In genomic region chr18:80154293-80154692, GRCh38 we compare ENCODE assay signal across 9 cellular contexts. TPM values are rescaled to one million over a fixed set of nuclear protein-coding genes. Genes with fewer than 3 reads are reported as not detected.
A peak's percentile ranks its signal among the peaks of the same experiment; 100 is the strongest.
DNase-seq lines count a peak whose midpoint lies in the region; ATAC-seq, FAIRE-seq and TF ChIP-seq lines count a peak whose summit lies in the region.
"Had no signal": no experiment of that assay in that cellular context is flagged by ENCODE, and none has a peak within 500 bp of the region (broad histone marks: within the 10 kb centered on the region; RNA-seq: fewer than 3 reads in every experiment).

No MANE protein-coding gene starts in this region.

- FAIRE-seq in A549 (lab: Jason Lieb, UNC), result no peak
- FAIRE-seq: endometrium had no signal

- 78% methylated on average over 6 of the region's 6 CpGs for WGBS in A549 (ENCODE audit: missing lambda C conversion rate)
- WGBS in spleen, 5 donors, result 61 to 74% (median 64%) methylated on average over 6 of the region's 6 CpGs

- no peaks in the 10 kb centered on the region for H3K9me3 ChIP-seq in A549
- no peaks in the 10 kb centered on the region for H3K9me3 ChIP-seq in spleen

- H3K36me3 ChIP-seq in spleen, result no peaks in the 10 kb centered on the region

- CTCF ChIA-PET in A549 (lab: Yijun Ruan, JAX), result interaction anchor here (0.9 to 1.0 kb wide), 2 partner anchors 13 to 46 kb away, joined by 3 read pairs; no protein-coding TSS in a partner anchor

- TF ChIP-seq EP300 in A549 (IDR thresholded peaks at IDR 0.05), result no peak

- intact Hi-C loops in spleen (cut with DNase I; ENCODE audit: low total_unique reads), result no loop called here

- H3K4me1 ChIP-seq in A549, result no peaks in the 10 kb centered on the region
- peaks cover 0 to 10% (median 4%) of the 10 kb centered on the region in 6 donors for H3K4me1 ChIP-seq in spleen

- DNase-seq in A549 (ENCODE audit: low read depth in 1 of 2, low spot score in 1 of 2) (peak; percentile 24 to 42), GM10266 (ENCODE audit: extremely low spot score) (peak; percentile 53), OCI-M1 (lab: John Stamatoyannopoulos, UW) (peak; percentile 59), dermis blood vessel endothelial cell (peak; percentile 53), spleen (no peak), kidney tubule cell (ENCODE audit: low spot score) (no peak), HuH-7 (ENCODE audit: low spot score) (no peak)

- 0 out of 5 replicates have a peak, but pooled peaks of 1 of the 2 experiments have one; percentile 23 for TF ChIP-seq RAD21 in A549 (conservative IDR thresholded peaks at IDR 0.05 in 1 of 2, IDR thresholded peaks at IDR 0.05 in 1 of 2)

- H3K27me3 ChIP-seq in spleen (replicated peaks in 1 of 7), result peaks cover 0 to 13% (median 4%) of the 10 kb centered on the region in 7 donors

- ATAC-seq in A549, result peak in 1 of 2 experiments; percentile 77; a peak in 3 of 6 replicates
- peak; percentile 74 for ATAC-seq in HG02678 (IDR thresholded peaks at IDR 0.05; ENCODE audit: unreplicated experiment)

- H3K4me3 ChIP-seq in A549, result no peak overlapping the region
- H3K4me3 ChIP-seq in spleen, result no peak overlapping the region

- H3K27ac ChIP-seq in A549, result no peak overlapping the region
- no peak overlapping the region for H3K27ac ChIP-seq in spleen

- no peak overlapping the region for H3K4me2 ChIP-seq in A549

- POLR2A ChIA-PET in A549 (lab: Yijun Ruan, JAX), result no interaction called here

- TF ChIP-seq CTCF in A549 (IDR thresholded peaks at IDR 0.05) (peak; percentile 26; the same call in 1 of the 3 replicates), GM10266 (IDR thresholded peaks at IDR 0.05; ENCODE audit: control insufficient read depth, insufficient read depth, low read depth, missing control alignments) (peak; percentile 55), spleen (IDR thresholded peaks at IDR 0.05 in 8 of 11, conservative IDR thresholded peaks at IDR 0.05 in 3 of 11) (peak in 9 of 11 experiments; percentile 24 to 63 (median 47))

- TF ChIP-seq POLR2A in A549 (IDR thresholded peaks at IDR 0.05; ENCODE audit: low read length), result no peak
- TF ChIP-seq POLR2A in spleen (IDR thresholded peaks at IDR 0.05), result no peak

TF ChIP-seq in A549, 52 proteins besides CTCF, POLR2A, EP300 and RAD21:
- no peak for TF ChIP-seq SREBF2 (IDR thresholded peaks at IDR 0.05)
- TF ChIP-seq TP53 (CRISPR knock-in tag; IDR thresholded peaks at IDR 0.05), result no peak
- no peak for TF ChIP-seq HMGXB4 (CRISPR knock-in tag; IDR thresholded peaks at IDR 0.05; ENCODE audit: borderline replicate concordance)
- TF ChIP-seq TFCP2L1 (CRISPR knock-in tag; IDR thresholded peaks at IDR 0.05), result no peak
- no peak for TF ChIP-seq ESRRA (IDR thresholded peaks at IDR 0.05; ENCODE audit: borderline replicate concordance, low read length)
- TF ChIP-seq CBX2 (IDR thresholded peaks at IDR 0.05; ENCODE audit: borderline replicate concordance, low read depth), result no peak
- TF ChIP-seq FOSL2 (IDR thresholded peaks at IDR 0.05), result no peak
- no peak for TF ChIP-seq FOSL2 (CRISPR knock-in tag; IDR thresholded peaks at IDR 0.05)
- no peak for TF ChIP-seq HOXA7 (CRISPR knock-in tag; IDR thresholded peaks at IDR 0.05)
- no peak for TF ChIP-seq MYC (IDR thresholded peaks at IDR 0.05; ENCODE audit: borderline replicate concordance, low read length)

RNA-seq across cellular contexts. Expression of gene ADNP2, which starts 45.2 kb away (rescaled TPM):
- polyA plus RNA-seq in A549 (2011; rRNA removed) (9.8 and 14.8 TPM in 2 replicates), A549 (2017; fragmentation: RNase III; extraction: RNeasy Plus Mini Kit Qiagen cat#74134 plus additional on column Dnase treatment) (9.9 to 11.2 TPM (median 10.8 TPM) in 3 replicates), spleen (1 to 10 TPM; 3.5 to 4.5 (median 3.7) TPM)
- 5.1 and 6.6 TPM in 2 replicates for polyA plus RNA-seq in A549 (2012; cell fraction: cytosol; rRNA removed)
- polyA plus RNA-seq in A549 (2012; cell fraction: nucleus; rRNA removed), result 12.0 and 15.3 TPM in 2 replicates
- polyA minus RNA-seq in A549 (2011; rRNA and poly(A)+ RNA removed), result 18.4 and 19.9 TPM in 2 replicates
- total RNA-seq in dermis blood vessel endothelial cell (14.6 and 17.0 TPM in 2 replicates), spleen (10 to 100 TPM; 14.3 to 20.6 (median 15.7) TPM)

Comparison
In these comparisons a context has a peak if more than half of its experiments do, and no peak if none do; other contexts are left out.
1. DNase-seq: peak in A549 (2 of 2), GM10266 (single experiment), OCI-M1 (single experiment) and dermis blood vessel endothelial cell (single experiment); none in spleen (single experiment), kidney tubule cell (single experiment) and HuH-7 (single experiment).
2. Peak in every context shown above with its lines, with median percentiles within 50 percentile points of each other: CTCF ChIP-seq.